In the genomic region with DNA sequence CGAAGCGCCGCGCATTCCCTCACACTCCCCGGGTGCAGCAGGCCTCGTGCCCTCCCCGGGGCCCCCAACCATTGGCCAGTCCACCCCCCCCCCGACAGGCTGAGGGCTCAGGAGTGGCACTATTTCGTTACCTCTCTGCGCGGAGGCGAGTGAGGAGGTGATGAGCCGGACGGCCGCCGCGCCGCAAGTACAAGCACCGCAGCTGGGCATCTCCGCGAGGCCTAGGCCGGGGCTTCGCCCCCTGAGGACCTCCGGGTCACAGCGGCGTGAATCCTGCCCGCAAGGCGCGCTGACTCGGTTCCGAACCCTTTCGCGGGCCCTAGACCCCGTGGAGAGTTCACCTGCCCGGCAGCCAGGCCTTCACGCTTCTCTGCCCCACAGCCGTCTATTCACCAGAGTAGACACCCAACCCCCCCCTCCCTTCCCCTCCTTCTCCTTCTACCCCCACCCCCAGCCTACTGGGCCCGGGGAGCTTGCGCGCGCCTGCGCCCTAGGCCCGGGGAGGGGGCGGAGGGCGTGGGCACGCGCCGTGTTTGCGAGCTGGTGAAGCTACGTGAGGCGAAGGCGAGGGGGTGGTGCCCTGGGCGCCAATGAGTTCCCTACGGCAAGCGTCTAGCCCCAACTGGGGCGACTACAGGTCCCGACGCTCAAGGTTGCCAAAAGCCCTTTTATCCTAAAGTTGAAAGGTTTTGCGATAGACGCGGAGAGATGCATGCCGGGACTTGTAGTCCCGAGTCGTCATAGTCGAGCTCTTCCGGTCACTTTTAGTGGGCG, we compare ENCODE assay signal across 1 cellular context.
TF ChIP-seq lines count a peak whose summit lies in the region.

A gene (minus strand): TSS at position 399 of the 774 bp plus-strand sequence. CDS start 189 bp downstream, at position 210.

TF ChIP-seq in HepG2, 621 proteins besides CTCF, POLR2A, EP300 and RAD21 (continued from another document and continues in another):
- TF ChIP-seq, protein P1, sequence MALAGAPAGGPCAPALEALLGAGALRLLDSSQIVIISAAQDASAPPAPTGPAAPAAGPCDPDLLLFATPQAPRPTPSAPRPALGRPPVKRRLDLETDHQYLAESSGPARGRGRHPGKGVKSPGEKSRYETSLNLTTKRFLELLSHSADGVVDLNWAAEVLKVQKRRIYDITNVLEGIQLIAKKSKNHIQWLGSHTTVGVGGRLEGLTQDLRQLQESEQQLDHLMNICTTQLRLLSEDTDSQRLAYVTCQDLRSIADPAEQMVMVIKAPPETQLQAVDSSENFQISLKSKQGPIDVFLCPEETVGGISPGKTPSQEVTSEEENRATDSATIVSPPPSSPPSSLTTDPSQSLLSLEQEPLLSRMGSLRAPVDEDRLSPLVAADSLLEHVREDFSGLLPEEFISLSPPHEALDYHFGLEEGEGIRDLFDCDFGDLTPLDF (CRISPR knock-in tag; IDR thresholded peaks at IDR 0.05) = peak; percentile 9; the same call in 1 of the 2 replicates
- peak; percentile 100 for TF ChIP-seq ZKSCAN5 (CRISPR knock-in tag; IDR thresholded peaks at IDR 0.05)
- TF ChIP-seq SSRP1 (CRISPR knock-in tag; IDR thresholded peaks at IDR 0.05) = no peak
- peak; percentile 60 for TF ChIP-seq HNF4A (CRISPR knock-in tag; IDR thresholded peaks at IDR 0.05)
- TF ChIP-seq MBNL3 (CRISPR knock-in tag; conservative IDR thresholded peaks at IDR 0.05) = no peak
- TF ChIP-seq, protein P2, sequence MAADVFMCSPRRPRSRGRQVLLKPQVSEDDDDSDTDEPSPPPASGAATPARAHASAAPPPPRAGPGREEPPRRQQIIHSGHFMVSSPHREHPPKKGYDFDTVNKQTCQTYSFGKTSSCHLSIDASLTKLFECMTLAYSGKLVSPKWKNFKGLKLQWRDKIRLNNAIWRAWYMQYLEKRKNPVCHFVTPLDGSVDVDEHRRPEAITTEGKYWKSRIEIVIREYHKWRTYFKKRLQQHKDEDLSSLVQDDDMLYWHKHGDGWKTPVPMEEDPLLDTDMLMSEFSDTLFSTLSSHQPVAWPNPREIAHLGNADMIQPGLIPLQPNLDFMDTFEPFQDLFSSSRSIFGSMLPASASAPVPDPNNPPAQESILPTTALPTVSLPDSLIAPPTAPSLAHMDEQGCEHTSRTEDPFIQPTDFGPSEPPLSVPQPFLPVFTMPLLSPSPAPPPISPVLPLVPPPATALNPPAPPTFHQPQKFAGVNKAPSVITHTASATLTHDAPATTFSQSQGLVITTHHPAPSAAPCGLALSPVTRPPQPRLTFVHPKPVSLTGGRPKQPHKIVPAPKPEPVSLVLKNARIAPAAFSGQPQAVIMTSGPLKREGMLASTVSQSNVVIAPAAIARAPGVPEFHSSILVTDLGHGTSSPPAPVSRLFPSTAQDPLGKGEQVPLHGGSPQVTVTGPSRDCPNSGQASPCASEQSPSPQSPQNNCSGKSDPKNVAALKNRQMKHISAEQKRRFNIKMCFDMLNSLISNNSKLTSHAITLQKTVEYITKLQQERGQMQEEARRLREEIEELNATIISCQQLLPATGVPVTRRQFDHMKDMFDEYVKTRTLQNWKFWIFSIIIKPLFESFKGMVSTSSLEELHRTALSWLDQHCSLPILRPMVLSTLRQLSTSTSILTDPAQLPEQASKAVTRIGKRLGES (CRISPR knock-in tag; IDR thresholded peaks at IDR 0.05; ENCODE audit: borderline replicate concordance) = no peak
- TF ChIP-seq NONO (IDR thresholded peaks at IDR 0.05) = no peak
- no peak for TF ChIP-seq NONO (CRISPR knock-in tag; conservative IDR thresholded peaks at IDR 0.05)
- no peak for TF ChIP-seq ZIK1 (CRISPR knock-in tag; IDR thresholded peaks at IDR 0.05; ENCODE audit: borderline replicate concordance, low read depth)
- TF ChIP-seq ZMYM3 (CRISPR knock-in tag; IDR thresholded peaks at IDR 0.05) = no peak
- 0 out of 2 replicates have a peak, but pooled peaks have one; percentile 48 for TF ChIP-seq ZNF660 (CRISPR knock-in tag; IDR thresholded peaks at IDR 0.05; ENCODE audit: borderline replicate concordance, low read depth)
- no peak for TF ChIP-seq ZNF614 (CRISPR knock-in tag; IDR thresholded peaks at IDR 0.05; ENCODE audit: borderline replicate concordance)
- TF ChIP-seq, protein P3, sequence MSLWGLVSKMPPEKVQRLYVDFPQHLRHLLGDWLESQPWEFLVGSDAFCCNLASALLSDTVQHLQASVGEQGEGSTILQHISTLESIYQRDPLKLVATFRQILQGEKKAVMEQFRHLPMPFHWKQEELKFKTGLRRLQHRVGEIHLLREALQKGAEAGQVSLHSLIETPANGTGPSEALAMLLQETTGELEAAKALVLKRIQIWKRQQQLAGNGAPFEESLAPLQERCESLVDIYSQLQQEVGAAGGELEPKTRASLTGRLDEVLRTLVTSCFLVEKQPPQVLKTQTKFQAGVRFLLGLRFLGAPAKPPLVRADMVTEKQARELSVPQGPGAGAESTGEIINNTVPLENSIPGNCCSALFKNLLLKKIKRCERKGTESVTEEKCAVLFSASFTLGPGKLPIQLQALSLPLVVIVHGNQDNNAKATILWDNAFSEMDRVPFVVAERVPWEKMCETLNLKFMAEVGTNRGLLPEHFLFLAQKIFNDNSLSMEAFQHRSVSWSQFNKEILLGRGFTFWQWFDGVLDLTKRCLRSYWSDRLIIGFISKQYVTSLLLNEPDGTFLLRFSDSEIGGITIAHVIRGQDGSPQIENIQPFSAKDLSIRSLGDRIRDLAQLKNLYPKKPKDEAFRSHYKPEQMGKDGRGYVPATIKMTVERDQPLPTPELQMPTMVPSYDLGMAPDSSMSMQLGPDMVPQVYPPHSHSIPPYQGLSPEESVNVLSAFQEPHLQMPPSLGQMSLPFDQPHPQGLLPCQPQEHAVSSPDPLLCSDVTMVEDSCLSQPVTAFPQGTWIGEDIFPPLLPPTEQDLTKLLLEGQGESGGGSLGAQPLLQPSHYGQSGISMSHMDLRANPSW (CRISPR knock-in tag; IDR thresholded peaks at IDR 0.05; ENCODE audit: borderline replicate concordance) = no peak
- TF ChIP-seq, protein P4, sequence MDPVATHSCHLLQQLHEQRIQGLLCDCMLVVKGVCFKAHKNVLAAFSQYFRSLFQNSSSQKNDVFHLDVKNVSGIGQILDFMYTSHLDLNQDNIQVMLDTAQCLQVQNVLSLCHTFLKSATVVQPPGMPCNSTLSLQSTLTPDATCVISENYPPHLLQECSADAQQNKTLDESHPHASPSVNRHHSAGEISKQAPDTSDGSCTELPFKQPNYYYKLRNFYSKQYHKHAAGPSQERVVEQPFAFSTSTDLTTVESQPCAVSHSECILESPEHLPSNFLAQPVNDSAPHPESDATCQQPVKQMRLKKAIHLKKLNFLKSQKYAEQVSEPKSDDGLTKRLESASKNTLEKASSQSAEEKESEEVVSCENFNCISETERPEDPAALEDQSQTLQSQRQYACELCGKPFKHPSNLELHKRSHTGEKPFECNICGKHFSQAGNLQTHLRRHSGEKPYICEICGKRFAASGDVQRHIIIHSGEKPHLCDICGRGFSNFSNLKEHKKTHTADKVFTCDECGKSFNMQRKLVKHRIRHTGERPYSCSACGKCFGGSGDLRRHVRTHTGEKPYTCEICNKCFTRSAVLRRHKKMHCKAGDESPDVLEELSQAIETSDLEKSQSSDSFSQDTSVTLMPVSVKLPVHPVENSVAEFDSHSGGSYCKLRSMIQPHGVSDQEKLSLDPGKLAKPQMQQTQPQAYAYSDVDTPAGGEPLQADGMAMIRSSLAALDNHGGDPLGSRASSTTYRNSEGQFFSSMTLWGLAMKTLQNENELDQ (CRISPR knock-in tag; IDR thresholded peaks at IDR 0.05; ENCODE audit: borderline replicate concordance) = no peak
- TF ChIP-seq, protein P5, sequence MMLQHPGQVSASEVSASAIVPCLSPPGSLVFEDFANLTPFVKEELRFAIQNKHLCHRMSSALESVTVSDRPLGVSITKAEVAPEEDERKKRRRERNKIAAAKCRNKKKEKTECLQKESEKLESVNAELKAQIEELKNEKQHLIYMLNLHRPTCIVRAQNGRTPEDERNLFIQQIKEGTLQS (CRISPR knock-in tag; IDR thresholded peaks at IDR 0.05) = no peak
- no peak for TF ChIP-seq FOSL2 (CRISPR knock-in tag; IDR thresholded peaks at IDR 0.05)
- TF ChIP-seq, protein P6, sequence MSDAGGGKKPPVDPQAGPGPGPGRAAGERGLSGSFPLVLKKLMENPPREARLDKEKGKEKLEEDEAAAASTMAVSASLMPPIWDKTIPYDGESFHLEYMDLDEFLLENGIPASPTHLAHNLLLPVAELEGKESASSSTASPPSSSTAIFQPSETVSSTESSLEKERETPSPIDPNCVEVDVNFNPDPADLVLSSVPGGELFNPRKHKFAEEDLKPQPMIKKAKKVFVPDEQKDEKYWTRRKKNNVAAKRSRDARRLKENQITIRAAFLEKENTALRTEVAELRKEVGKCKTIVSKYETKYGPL (CRISPR knock-in tag; IDR thresholded peaks at IDR 0.05) = no peak
- TF ChIP-seq CBFB (CRISPR knock-in tag; IDR thresholded peaks at IDR 0.05) = no peak
- TF ChIP-seq, protein P7, sequence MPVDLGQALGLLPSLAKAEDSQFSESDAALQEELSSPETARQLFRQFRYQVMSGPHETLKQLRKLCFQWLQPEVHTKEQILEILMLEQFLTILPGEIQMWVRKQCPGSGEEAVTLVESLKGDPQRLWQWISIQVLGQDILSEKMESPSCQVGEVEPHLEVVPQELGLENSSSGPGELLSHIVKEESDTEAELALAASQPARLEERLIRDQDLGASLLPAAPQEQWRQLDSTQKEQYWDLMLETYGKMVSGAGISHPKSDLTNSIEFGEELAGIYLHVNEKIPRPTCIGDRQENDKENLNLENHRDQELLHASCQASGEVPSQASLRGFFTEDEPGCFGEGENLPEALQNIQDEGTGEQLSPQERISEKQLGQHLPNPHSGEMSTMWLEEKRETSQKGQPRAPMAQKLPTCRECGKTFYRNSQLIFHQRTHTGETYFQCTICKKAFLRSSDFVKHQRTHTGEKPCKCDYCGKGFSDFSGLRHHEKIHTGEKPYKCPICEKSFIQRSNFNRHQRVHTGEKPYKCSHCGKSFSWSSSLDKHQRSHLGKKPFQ (CRISPR knock-in tag; IDR thresholded peaks at IDR 0.05; ENCODE audit: insufficient replicate concordance) = no peak
- no peak for TF ChIP-seq CEBPB (IDR thresholded peaks at IDR 0.05; ENCODE audit: borderline replicate concordance, low read depth, low read length)
- TF ChIP-seq FOXA1 (IDR thresholded peaks at IDR 0.05) = no peak
- 0 out of 2 replicates have a peak, but pooled peaks have one; percentile 10 for TF ChIP-seq FOXA1 (CRISPR knock-in tag; IDR thresholded peaks at IDR 0.05)
- TF ChIP-seq RBFOX2 (IDR thresholded peaks at IDR 0.05; ENCODE audit: low read depth, low read length) = peak; percentile 90
- TF ChIP-seq MXI1 (IDR thresholded peaks at IDR 0.05; ENCODE audit: borderline replicate concordance, low read depth, low read length) = peak; percentile 49; the same call in 1 of the 3 replicates
- TF ChIP-seq ZC3H4 (CRISPR knock-in tag; IDR thresholded peaks at IDR 0.05; ENCODE audit: borderline replicate concordance) = no peak
- TF ChIP-seq, protein P8, sequence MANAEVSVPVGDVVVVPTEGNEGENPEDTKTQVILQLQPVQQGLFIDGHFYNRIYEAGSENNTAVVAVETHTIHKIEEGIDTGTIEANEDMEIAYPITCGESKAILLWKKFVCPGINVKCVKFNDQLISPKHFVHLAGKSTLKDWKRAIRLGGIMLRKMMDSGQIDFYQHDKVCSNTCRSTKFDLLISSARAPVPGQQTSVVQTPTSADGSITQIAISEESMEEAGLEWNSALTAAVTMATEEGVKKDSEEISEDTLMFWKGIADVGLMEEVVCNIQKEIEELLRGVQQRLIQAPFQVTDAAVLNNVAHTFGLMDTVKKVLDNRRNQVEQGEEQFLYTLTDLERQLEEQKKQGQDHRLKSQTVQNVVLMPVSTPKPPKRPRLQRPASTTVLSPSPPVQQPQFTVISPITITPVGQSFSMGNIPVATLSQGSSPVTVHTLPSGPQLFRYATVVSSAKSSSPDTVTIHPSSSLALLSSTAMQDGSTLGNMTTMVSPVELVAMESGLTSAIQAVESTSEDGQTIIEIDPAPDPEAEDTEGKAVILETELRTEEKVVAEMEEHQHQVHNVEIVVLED (CRISPR knock-in tag; IDR thresholded peaks at IDR 0.05; ENCODE audit: borderline replicate concordance) = peak; percentile 89
- TF ChIP-seq NFKBIZ (CRISPR knock-in tag; IDR thresholded peaks at IDR 0.05) = 0 out of 2 replicates have a peak, but pooled peaks have one; percentile 35
- no peak for TF ChIP-seq FLYWCH1 (CRISPR knock-in tag; IDR thresholded peaks at IDR 0.05)
- TF ChIP-seq HMG20B (CRISPR knock-in tag; conservative IDR thresholded peaks at IDR 0.05) = no peak
- TF ChIP-seq ZNF160 (CRISPR knock-in tag; IDR thresholded peaks at IDR 0.05) = no peak; the same call in 1 of the 2 replicates
- TF ChIP-seq, protein P9, sequence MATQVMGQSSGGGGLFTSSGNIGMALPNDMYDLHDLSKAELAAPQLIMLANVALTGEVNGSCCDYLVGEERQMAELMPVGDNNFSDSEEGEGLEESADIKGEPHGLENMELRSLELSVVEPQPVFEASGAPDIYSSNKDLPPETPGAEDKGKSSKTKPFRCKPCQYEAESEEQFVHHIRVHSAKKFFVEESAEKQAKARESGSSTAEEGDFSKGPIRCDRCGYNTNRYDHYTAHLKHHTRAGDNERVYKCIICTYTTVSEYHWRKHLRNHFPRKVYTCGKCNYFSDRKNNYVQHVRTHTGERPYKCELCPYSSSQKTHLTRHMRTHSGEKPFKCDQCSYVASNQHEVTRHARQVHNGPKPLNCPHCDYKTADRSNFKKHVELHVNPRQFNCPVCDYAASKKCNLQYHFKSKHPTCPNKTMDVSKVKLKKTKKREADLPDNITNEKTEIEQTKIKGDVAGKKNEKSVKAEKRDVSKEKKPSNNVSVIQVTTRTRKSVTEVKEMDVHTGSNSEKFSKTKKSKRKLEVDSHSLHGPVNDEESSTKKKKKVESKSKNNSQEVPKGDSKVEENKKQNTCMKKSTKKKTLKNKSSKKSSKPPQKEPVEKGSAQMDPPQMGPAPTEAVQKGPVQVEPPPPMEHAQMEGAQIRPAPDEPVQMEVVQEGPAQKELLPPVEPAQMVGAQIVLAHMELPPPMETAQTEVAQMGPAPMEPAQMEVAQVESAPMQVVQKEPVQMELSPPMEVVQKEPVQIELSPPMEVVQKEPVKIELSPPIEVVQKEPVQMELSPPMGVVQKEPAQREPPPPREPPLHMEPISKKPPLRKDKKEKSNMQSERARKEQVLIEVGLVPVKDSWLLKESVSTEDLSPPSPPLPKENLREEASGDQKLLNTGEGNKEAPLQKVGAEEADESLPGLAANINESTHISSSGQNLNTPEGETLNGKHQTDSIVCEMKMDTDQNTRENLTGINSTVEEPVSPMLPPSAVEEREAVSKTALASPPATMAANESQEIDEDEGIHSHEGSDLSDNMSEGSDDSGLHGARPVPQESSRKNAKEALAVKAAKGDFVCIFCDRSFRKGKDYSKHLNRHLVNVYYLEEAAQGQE (IDR thresholded peaks at IDR 0.05; ENCODE audit: borderline replicate concordance in 1 of 2, low read depth in 1 of 2, low read length in 2 of 2) = peak in 1 of 2 experiments; percentile 7; a peak in 1 of 4 replicates
- TF ChIP-seq SP140L (CRISPR knock-in tag; IDR thresholded peaks at IDR 0.05; ENCODE audit: borderline replicate concordance) = no peak
- TF ChIP-seq MZF1 (CRISPR knock-in tag; IDR thresholded peaks at IDR 0.05; ENCODE audit: borderline replicate concordance) = no peak
- no peak for TF ChIP-seq TCF12 (IDR thresholded peaks at IDR 0.05)
- no peak; the same call in 1 of the 2 replicates for TF ChIP-seq TCF12 (CRISPR knock-in tag; IDR thresholded peaks at IDR 0.05)
- TF ChIP-seq ZNF235 (CRISPR knock-in tag; IDR thresholded peaks at IDR 0.05; ENCODE audit: borderline replicate concordance) = no peak
- TF ChIP-seq, protein P10, sequence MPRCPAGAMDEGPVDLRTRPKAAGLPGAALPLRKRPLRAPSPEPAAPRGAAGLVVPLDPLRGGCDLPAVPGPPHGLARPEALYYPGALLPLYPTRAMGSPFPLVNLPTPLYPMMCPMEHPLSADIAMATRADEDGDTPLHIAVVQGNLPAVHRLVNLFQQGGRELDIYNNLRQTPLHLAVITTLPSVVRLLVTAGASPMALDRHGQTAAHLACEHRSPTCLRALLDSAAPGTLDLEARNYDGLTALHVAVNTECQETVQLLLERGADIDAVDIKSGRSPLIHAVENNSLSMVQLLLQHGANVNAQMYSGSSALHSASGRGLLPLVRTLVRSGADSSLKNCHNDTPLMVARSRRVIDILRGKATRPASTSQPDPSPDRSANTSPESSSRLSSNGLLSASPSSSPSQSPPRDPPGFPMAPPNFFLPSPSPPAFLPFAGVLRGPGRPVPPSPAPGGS (CRISPR knock-in tag; IDR thresholded peaks at IDR 0.05) = no peak
- TF ChIP-seq ZFP37 (CRISPR knock-in tag; IDR thresholded peaks at IDR 0.05; ENCODE audit: borderline replicate concordance) = no peak
